Comparison of ENCODE assay signal across 13 cellular contexts in genomic region chr2:25241452-25241851, GRCh38.
DNase-seq lines count a peak whose midpoint lies in the region; ATAC-seq lines count a peak whose summit lies in the region.
"Had no signal": no experiment of that assay in that cellular context is flagged by ENCODE, and none has a peak within 500 bp of the region (broad histone marks: within the 10 kb centered on the region; RNA-seq: fewer than 3 reads in every experiment).

No MANE protein-coding gene starts in this region.

- no peaks in the 10 kb centered on the region for H3K4me1 Mint-ChIP-seq in activated T-cell treated with anti-CD3 and anti-CD28 coated beads, Interleukin-2, amount 50 U/mL, for 24 hours (ENCODE audit: low read depth)
- peaks cover 13% of the 10 kb centered on the region for H3K4me1 Mint-ChIP-seq in stimulated activated naive CD8-positive, alpha-beta T cell treated with anti-CD3 and anti-CD28 coated beads, Interleukin-15, amount 100 ng/mL, for 72 hours
- H3K4me1 Mint-ChIP-seq in naive thymus-derived CD8-positive, alpha-beta T cell = peaks cover 1 to 15% (median 10%) of the 10 kb centered on the region in 4 donors
- H3K4me1 Mint-ChIP-seq: CD14-positive monocyte, GM23338, H9 had no signal

- no peak overlapping the region for H3K4me3 Mint-ChIP-seq in activated T-cell treated with anti-CD3 and anti-CD28 coated beads, Interleukin-2, amount 50 U/mL, for 24 hours
- no peak overlapping the region for H3K4me3 Mint-ChIP-seq in stimulated activated naive CD8-positive, alpha-beta T cell treated with anti-CD3 and anti-CD28 coated beads, Interleukin-15, amount 100 ng/mL, for 72 hours
- no peak overlapping the region for H3K4me3 Mint-ChIP-seq in naive thymus-derived CD8-positive, alpha-beta T cell
- H3K4me3 Mint-ChIP-seq: CD14-positive monocyte; CD8-positive, alpha-beta memory T cell; GM23338; H9 had no signal

- POLR2A ChIA-PET in naive thymus-derived CD8-positive, alpha-beta T cell (lab: Charles Lee) = interaction anchor here (0.6 to 2.8 kb wide), 7 partner anchors 11 to 67 kb away, joined by 3 to 7 read pairs (median 3); no protein-coding TSS in a partner anchor

- H3K9me3 Mint-ChIP-seq in activated T-cell treated with anti-CD3 and anti-CD28 coated beads, Interleukin-2, amount 50 U/mL, for 24 hours = no peaks in the 10 kb centered on the region
- H3K9me3 Mint-ChIP-seq in stimulated activated naive CD8-positive, alpha-beta T cell treated with anti-CD3 and anti-CD28 coated beads, Interleukin-15, amount 100 ng/mL, for 72 hours = no peaks in the 10 kb centered on the region
- H3K9me3 Mint-ChIP-seq in naive thymus-derived CD8-positive, alpha-beta T cell = no peaks in the 10 kb centered on the region
- H3K9me3 Mint-ChIP-seq: CD14-positive monocyte; CD8-positive, alpha-beta memory T cell; GM23338; H9 had no signal

- peak overlapping the region; percentile 3 for H3K27ac Mint-ChIP-seq in activated T-cell treated with anti-CD3 and anti-CD28 coated beads, Interleukin-2, amount 50 U/mL, for 24 hours
- peak overlapping the region; percentile 12 to 57 for H3K27ac Mint-ChIP-seq in stimulated activated naive CD8-positive, alpha-beta T cell treated with anti-CD3 and anti-CD28 coated beads, Interleukin-15, amount 100 ng/mL, for 72 hours
- peak overlapping the region in 7 of 10 donors; percentile 52 to 86 (median 64) for H3K27ac Mint-ChIP-seq in naive thymus-derived CD8-positive, alpha-beta T cell

- no peak for DNase-seq in activated T-cell treated with anti-CD3 and anti-CD28 coated beads, Interleukin-2, amount 50 U/mL, for 24 hours
- DNase-seq in activated T-cell treated with anti-CD3 and anti-CD28 coated beads, Interleukin-2, amount 50 U/mL, for 1 hour = no peak
- DNase-seq in stimulated activated naive CD8-positive, alpha-beta T cell treated with anti-CD3 and anti-CD28 coated beads, Interleukin-15, amount 100 ng/mL, for 72 hours = no peak
- no peak for DNase-seq in stimulated activated naive CD8-positive, alpha-beta T cell treated with anti-CD3 and anti-CD28 coated beads, Interleukin-15, Interleukin-2, amounts not matched to agents 100 U/mL and 50 U/mL, for 24 hours
- no peak for DNase-seq in naive thymus-derived CD8-positive, alpha-beta T cell
- DNase-seq in EL (no peak), NCI-H345 treated with DMSO at 0.1 percent for 48 hours (lab: John Stamatoyannopoulos, UW; ENCODE audit: unreplicated experiment) (no peak)
- DNase-seq: Caco-2; CD8-positive, alpha-beta memory T cell; H9 had no signal

- no peaks in the 10 kb centered on the region for H3K27me3 Mint-ChIP-seq in activated T-cell treated with anti-CD3 and anti-CD28 coated beads, Interleukin-2, amount 50 U/mL, for 24 hours
- no peaks in the 10 kb centered on the region for H3K27me3 Mint-ChIP-seq in stimulated activated naive CD8-positive, alpha-beta T cell treated with anti-CD3 and anti-CD28 coated beads, Interleukin-15, amount 100 ng/mL, for 72 hours
- no peaks in the 10 kb centered on the region for H3K27me3 Mint-ChIP-seq in naive thymus-derived CD8-positive, alpha-beta T cell

- H3K36me3 Mint-ChIP-seq in activated T-cell treated with anti-CD3 and anti-CD28 coated beads, Interleukin-2, amount 50 U/mL, for 24 hours (ENCODE audit: low read depth) = peaks cover 100% of the 10 kb centered on the region
- peaks cover 0 to 95% (median 19%) of the 10 kb centered on the region in 3 donors for H3K36me3 Mint-ChIP-seq in naive thymus-derived CD8-positive, alpha-beta T cell

- no peak for ATAC-seq in stimulated activated naive CD8-positive, alpha-beta T cell treated with anti-CD3 and anti-CD28 coated beads, Interleukin-15, amount 100 ng/mL, for 72 hours
- ATAC-seq in stimulated activated naive CD8-positive, alpha-beta T cell treated with anti-CD3 and anti-CD28 coated beads, Interleukin-15, Interleukin-2, amounts not matched to agents 100 U/mL and 50 U/mL, for 24 hours = no peak
- ATAC-seq in naive thymus-derived CD8-positive, alpha-beta T cell = no peak
- no peak for ATAC-seq in HG03342 (IDR thresholded peaks at IDR 0.05; ENCODE audit: unreplicated experiment)
- ATAC-seq: GM23338 had no signal

Comparison
In these comparisons a context has a peak if more than half of its experiments do, and no peak if none do; other contexts are left out.
1. H3K27ac Mint-ChIP-seq: peak in every context shown above with its lines; median percentile 64 in naive thymus-derived CD8-positive, alpha-beta T cell; 34 in stimulated activated naive CD8-positive, alpha-beta T cell treated with anti-CD3 and anti-CD28 coated beads, Interleukin-15, amount 100 ng/mL, for 72 hours; 3 in activated T-cell treated with anti-CD3 and anti-CD28 coated beads, Interleukin-2, amount 50 U/mL, for 24 hours.